8 cellular contexts compared by ENCODE assay signal in the genomic region with DNA sequence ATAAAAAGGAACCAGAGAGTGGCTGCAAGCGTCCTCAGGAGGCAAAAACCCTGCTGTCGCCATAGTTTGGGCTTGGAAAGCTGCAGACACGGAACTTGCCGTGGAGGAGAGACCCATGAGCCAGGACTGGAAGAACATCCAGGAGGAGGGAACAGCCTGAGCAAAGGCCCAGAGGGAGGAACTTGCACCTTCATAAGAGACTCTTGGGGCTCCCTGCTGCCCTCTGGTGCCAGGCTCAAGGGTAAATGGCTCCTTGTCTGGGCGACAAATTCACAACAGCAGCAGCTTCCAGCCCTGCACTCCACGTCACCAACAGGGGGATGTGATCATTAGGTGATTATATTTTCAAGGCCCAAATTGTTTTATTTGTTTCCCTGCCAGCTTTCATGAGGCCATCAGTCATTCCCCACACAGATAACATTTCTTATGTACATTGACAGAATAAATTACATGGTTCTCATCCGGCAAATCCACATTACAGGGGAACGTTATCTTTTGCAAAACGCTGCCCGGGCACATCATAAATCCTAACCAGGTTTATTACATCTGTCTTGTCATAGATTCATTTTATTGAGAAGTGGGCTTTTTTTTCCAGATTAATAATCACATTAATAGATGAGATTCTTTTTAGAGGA.
DNase-seq lines count a peak whose midpoint lies in the region; ATAC-seq and TF ChIP-seq lines count a peak whose summit lies in the region.
"Had no signal": no experiment of that assay in that cellular context is flagged by ENCODE, and none has a peak within 500 bp of the region (broad histone marks: within the 10 kb centered on the region; RNA-seq: fewer than 3 reads in every experiment).

No MANE protein-coding gene starts in this region.

- H3K9me3 ChIP-seq in Loucy (ENCODE audit: insufficient read depth, low read depth, low read length) (no peaks in the 10 kb centered on the region), Peyer's patch (no peaks in the 10 kb centered on the region), tibial artery (peaks cover 0 to 6% (median 0%) of the 10 kb centered on the region in 3 donors)

- H3K79me2 ChIP-seq in Loucy (ENCODE audit: insufficient read depth, low read length) = no peaks in the 10 kb centered on the region

- H3K36me3 ChIP-seq in Loucy (ENCODE audit: insufficient read depth, low read length) (no peaks in the 10 kb centered on the region), Peyer's patch (no peaks in the 10 kb centered on the region), tibial artery (no peaks in the 10 kb centered on the region)

- ATAC-seq in activated T-helper 17 cell treated with anti-CD3 and anti-CD28 coated beads, Interleukin-2, amount 50 U/mL, for 72 hours (replicated peaks) = no peak

- H3K4me3 Mint-ChIP-seq in activated T-helper 17 cell treated with anti-CD3 and anti-CD28 coated beads, Interleukin-2, amount 50 U/mL, for 72 hours = no peak overlapping the region

- no peak overlapping the region for H3K9ac ChIP-seq in Loucy (ENCODE audit: low read depth, low read length, poor library complexity, severe bottlenecking)

- H3K27ac Mint-ChIP-seq in activated T-helper 17 cell treated with anti-CD3 and anti-CD28 coated beads, Interleukin-2, amount 50 U/mL, for 72 hours = no peak overlapping the region

- H3K27me3 Mint-ChIP-seq in activated T-helper 17 cell treated with anti-CD3 and anti-CD28 coated beads, Interleukin-2, amount 50 U/mL, for 72 hours = peaks cover 44% of the 10 kb centered on the region

- no peak overlapping the region for H3K4me2 ChIP-seq in Loucy (ENCODE audit: low read depth, low read length, poor library complexity, severe bottlenecking)

- H3K4me3 ChIP-seq in Loucy (ENCODE audit: low read length, poor library complexity, severe bottlenecking) (no peak overlapping the region), Peyer's patch (no peak overlapping the region), tibial artery (no peak overlapping the region)
- H3K4me3 ChIP-seq: SK-N-MC had no signal

- H4K20me1 ChIP-seq in Loucy (ENCODE audit: insufficient read depth, low read length, poor library complexity, severe bottlenecking) = no peaks in the 10 kb centered on the region

- intact Hi-C loops in tibial artery (cut with DNase I; ENCODE audit: low total_unique reads) = no loop called here

- H3K27me3 ChIP-seq in Loucy (ENCODE audit: insufficient read depth, low read length, poor library complexity, severe bottlenecking) (no peaks in the 10 kb centered on the region), Peyer's patch (no peaks in the 10 kb centered on the region), tibial artery (peaks cover 0 to 22% of the 10 kb centered on the region in 2 donors)

- peak; percentile 51 for TF ChIP-seq CTCF in GM10266 (IDR thresholded peaks at IDR 0.05; ENCODE audit: control insufficient read depth, insufficient read depth, low read depth, missing control alignments)
- peak; percentile 62 for TF ChIP-seq CTCF in Loucy (conservative IDR thresholded peaks at IDR 0.05; ENCODE audit: low read length)
- peak in 4 of 6 experiments; percentile 4 to 26 (median 14) for TF ChIP-seq CTCF in Peyer's patch (IDR thresholded peaks at IDR 0.05)
- TF ChIP-seq CTCF in tibial artery (IDR thresholded peaks at IDR 0.05) = no peak

- H3K4me1 ChIP-seq in Loucy (ENCODE audit: insufficient read depth, low read length, poor library complexity, severe bottlenecking) (no peaks in the 10 kb centered on the region), Peyer's patch (no peaks in the 10 kb centered on the region), tibial artery (no peaks in the 10 kb centered on the region)

- no peaks in the 10 kb centered on the region for H3F3A ChIP-seq in Loucy (ENCODE audit: low read depth)

- peak; percentile 13 for DNase-seq in GM10266 (ENCODE audit: extremely low spot score)
- peak in 1 of 3 donors; percentile 52 for DNase-seq in Peyer's patch
- peak; percentile 54 for DNase-seq in globus pallidus (ENCODE audit: low spot score)
- no peak for DNase-seq in tibial artery
- DNase-seq in epidermal melanocyte (ENCODE audit: insufficient read length, low spot score) = no peak

- H3K27ac ChIP-seq in Peyer's patch (no peak overlapping the region), tibial artery (no peak overlapping the region)
- H3K27ac ChIP-seq: SK-N-MC had no signal

- H3K36me3 Mint-ChIP-seq in activated T-helper 17 cell treated with anti-CD3 and anti-CD28 coated beads, Interleukin-2, amount 50 U/mL, for 72 hours (ENCODE audit: low read depth) = no peaks in the 10 kb centered on the region

- no peaks in the 10 kb centered on the region for H3K4me1 Mint-ChIP-seq in activated T-helper 17 cell treated with anti-CD3 and anti-CD28 coated beads, Interleukin-2, amount 50 U/mL, for 72 hours

- no peak for TF ChIP-seq POLR2A in Peyer's patch (IDR thresholded peaks at IDR 0.05)

- no peaks in the 10 kb centered on the region for H3K9me3 Mint-ChIP-seq in activated T-helper 17 cell treated with anti-CD3 and anti-CD28 coated beads, Interleukin-2, amount 50 U/mL, for 72 hours

- no peak overlapping the region for H2AFZ ChIP-seq in Loucy (ENCODE audit: low read length)

- H3K9me2 ChIP-seq in Loucy (replicated peaks; ENCODE audit: low read depth, low read length) = no peaks in the 10 kb centered on the region

Comparison
In these comparisons a context has a peak if more than half of its experiments do, and no peak if none do; other contexts are left out.
1. DNase-seq: peak in GM10266 (single experiment) and globus pallidus (single experiment); none in tibial artery (0 of 2) and epidermal melanocyte (single experiment).
2. CTCF ChIP-seq: peak in GM10266 (single experiment), Loucy (single experiment) and Peyer's patch (4 of 6); none in tibial artery (0 of 2).